ENCODE assay signal across 1 cellular context in genomic region chr12:102631274-102631673, GRCh38.
TF ChIP-seq lines count a peak whose summit lies in the region.

No MANE protein-coding gene starts in this region.

TF ChIP-seq in GM23338, 12 proteins besides CTCF, POLR2A, EP300 and RAD21 (continued from another document):
- TF ChIP-seq REST (IDR thresholded peaks at IDR 0.05; ENCODE audit: unreplicated experiment) (no peak), EZH2 (IDR thresholded peaks at IDR 0.05; ENCODE audit: low read depth, unreplicated experiment) (no peak), NANOG (IDR thresholded peaks at IDR 0.05; ENCODE audit: borderline replicate concordance) (no peak), CREB1 (CRISPR knock-in tag; IDR thresholded peaks at IDR 0.05; ENCODE audit: low read depth) (no peak), STAT1 (IDR thresholded peaks at IDR 0.05; ENCODE audit: unreplicated experiment) (no peak), POLR2AphosphoS5 (IDR thresholded peaks at IDR 0.05; ENCODE audit: low read depth) (no peak), ETS1 (IDR thresholded peaks at IDR 0.05) (no peak), EZH2phosphoT487 (IDR thresholded peaks at IDR 0.05; ENCODE audit: unreplicated experiment) (no peak), ZNF114 (CRISPR knock-in tag; IDR thresholded peaks at IDR 0.05) (no peak), JUNB (IDR thresholded peaks at IDR 0.05; ENCODE audit: unreplicated experiment) (no peak)
